9 cellular contexts compared by ENCODE assay signal in genomic region chr18:28176933-28177827, GRCh38.
DNase-seq lines count a peak whose midpoint lies in the region; ATAC-seq, FAIRE-seq and TF ChIP-seq lines count a peak whose summit lies in the region.
"Had no signal": no experiment of that assay in that cellular context is flagged by ENCODE, and none has a peak within 500 bp of the region (broad histone marks: within the 10 kb centered on the region; RNA-seq: fewer than 3 reads in every experiment).

Gene CDH2 (minus strand): TSS chr18:28177130. CDS start chr18:28177022, 108 bp downstream.

- no peaks in the 10 kb centered on the region for H3K27me3 ChIP-seq in brain microvascular endothelial cell (replicated peaks)

- H3K27ac ChIP-seq in brain microvascular endothelial cell: peak within 1 kb of the TSS; percentile 60
- H3K27ac ChIP-seq: PC-9 had no signal

- FAIRE-seq in D721Med (lab: Jason Lieb, UNC): no peak

- no peak for TF ChIP-seq CTCF in D721Med (IDR thresholded peaks at IDR 0.05; ENCODE audit: insufficient read depth, missing control alignments)
- TF ChIP-seq CTCF in brain microvascular endothelial cell (IDR thresholded peaks at IDR 0.05; ENCODE audit: low read depth, low read length, missing control alignments): peak; percentile 20
- peak; percentile 24 for TF ChIP-seq CTCF in retinal pigment epithelial cell (conservative IDR thresholded peaks at IDR 0.05; ENCODE audit: low read depth, low read length)

- DNase-seq in D721Med (ENCODE audit: insufficient read length, low spot score) (peak; percentile 34), NCI-H82 treated with DMSO at 0.1 percent for 48 hours (lab: John Stamatoyannopoulos, UW; ENCODE audit: unreplicated experiment) (peak; percentile 70), brain microvascular endothelial cell (peak; percentile 85), retinal pigment epithelial cell (ENCODE audit: low read depth) (peak; percentile 80)

- H3K36me3 ChIP-seq in brain microvascular endothelial cell (replicated peaks): no peaks in the 10 kb centered on the region

- in situ Hi-C loops in brain microvascular endothelial cell (cut with HindIII; ENCODE audit: low pct_ligation_motif_present, low sequenced_read_pairs): no loop called here

- ATAC-seq in HG03159 (IDR thresholded peaks at IDR 0.05; ENCODE audit: unreplicated experiment): peak; percentile 48
- ATAC-seq in HG03469 (IDR thresholded peaks at IDR 0.05; ENCODE audit: unreplicated experiment): no peak
- no peak for ATAC-seq in HG03039 (IDR thresholded peaks at IDR 0.05; ENCODE audit: unreplicated experiment)

- H3K4me3 ChIP-seq in brain microvascular endothelial cell (ENCODE audit: low read depth, low read length) (peak within 1 kb of the TSS; percentile 86), iPS-11a (ENCODE audit: low read depth, low read length) (peak within 1 kb of the TSS; percentile 64), retinal pigment epithelial cell (ENCODE audit: low read length) (peak within 1 kb of the TSS; percentile 95)
- H3K4me3 ChIP-seq: PC-9 had no signal

Comparison
In these comparisons a context has a peak if more than half of its experiments do, and no peak if none do; other contexts are left out.
1. DNase-seq: peak in every context shown above with its lines; median percentile 85 in brain microvascular endothelial cell; 80 in retinal pigment epithelial cell; 70 in NCI-H82 treated with DMSO at 0.1 percent for 48 hours; 34 in D721Med.